8 cellular contexts compared by ENCODE assay signal in genomic region chr22:25110846-25111578, GRCh38.
DNase-seq lines count a peak whose midpoint lies in the region; ATAC-seq and TF ChIP-seq lines count a peak whose summit lies in the region.

No MANE protein-coding gene starts in this region.

- H3K27me3 ChIP-seq in ascending aorta (no peaks in the 10 kb centered on the region), hepatocyte (no peaks in the 10 kb centered on the region), uterus (no peaks in the 10 kb centered on the region)

- H3K4me3 ChIP-seq in ascending aorta (peak overlapping the region; percentile 58 to 64), hepatocyte (peak overlapping the region; percentile 40), uterus (peak overlapping the region; percentile 39 to 45)

- no peaks in the 10 kb centered on the region for H3K36me3 Mint-ChIP-seq in T-helper 17 cell (ENCODE audit: low read depth)

- no peak for TF ChIP-seq POLR2A in uterus (IDR thresholded peaks at IDR 0.05)

- H3K4me2 ChIP-seq in hepatocyte = peak overlapping the region; percentile 92

- peak overlapping the region; percentile 55 for H2AFZ ChIP-seq in hepatocyte

- no peaks in the 10 kb centered on the region for H3K9me3 ChIP-seq in T-helper 17 cell (ENCODE audit: control insufficient read depth, low read length, poor library complexity, severe bottlenecking)
- H3K9me3 ChIP-seq in ascending aorta = no peaks in the 10 kb centered on the region
- H3K9me3 ChIP-seq in hepatocyte (ENCODE audit: low read depth) = no peaks in the 10 kb centered on the region
- peaks cover 0 to 5% of the 10 kb centered on the region in 2 donors for H3K9me3 ChIP-seq in uterus

- H4K20me1 ChIP-seq in hepatocyte (ENCODE audit: insufficient read depth, poor library complexity, severe bottlenecking) = no peaks in the 10 kb centered on the region

- H3K4me1 Mint-ChIP-seq in T-helper 17 cell = peaks cover 9% of the 10 kb centered on the region

- intact Hi-C loops in ascending aorta (cut with DNase I) (loop anchor here (1.0 to 5.0 kb wide), 4 partner anchors 25 to 61 kb away; no protein-coding TSS in a partner anchor), uterus (cut with DNase I; ENCODE audit: low total_unique reads) (no loop called here)

- H3K27me3 Mint-ChIP-seq in T-helper 17 cell = peaks cover 4% of the 10 kb centered on the region

- H3K79me2 ChIP-seq in hepatocyte = peaks cover 39% of the 10 kb centered on the region

- H3K9me2 ChIP-seq in hepatocyte (replicated peaks; ENCODE audit: insufficient read depth) = no peaks in the 10 kb centered on the region

- peaks cover 13 to 49% of the 10 kb centered on the region in 2 donors for H3K4me1 ChIP-seq in ascending aorta
- H3K4me1 ChIP-seq in hepatocyte (ENCODE audit: insufficient read depth) = peaks cover 49% of the 10 kb centered on the region
- H3K4me1 ChIP-seq in uterus = peaks cover 0 to 8% of the 10 kb centered on the region in 2 donors

- peak overlapping the region; percentile 90 for H3K4me3 Mint-ChIP-seq in T-helper 17 cell

- H3K36me3 ChIP-seq in ascending aorta (peaks cover 0 to 23% of the 10 kb centered on the region in 2 donors), hepatocyte (replicated peaks; ENCODE audit: insufficient read depth, low read depth) (no peaks in the 10 kb centered on the region), uterus (no peaks in the 10 kb centered on the region)

- peak; percentile 82 for DNase-seq in NCI-H1092 treated with DMSO at 0.1 percent for 48 hours (lab: John Stamatoyannopoulos, UW)
- DNase-seq in T-helper 17 cell = peak in 2 of 3 donors; percentile 10
- DNase-seq in ascending aorta (ENCODE audit: low spot score in 2 of 2) = peak; percentile 51 to 83
- DNase-seq in hepatocyte (ENCODE audit: low spot score) = peak; percentile 94
- peak; percentile 60 for DNase-seq in putamen (ENCODE audit: low spot score)
- peak; percentile 27 to 28 for DNase-seq in uterus
- DNase-seq in middle frontal gyrus (ENCODE audit: extremely low spot score, low spot score) = no peak

- H3K27ac ChIP-seq in ascending aorta = peak overlapping the region; percentile 90 to 93
- peak overlapping the region; percentile 91 for H3K27ac ChIP-seq in hepatocyte
- H3K27ac ChIP-seq in uterus = peak overlapping the region; percentile 9 to 11

- under 1% methylated on average over 36 of the region's 36 CpGs for WGBS in hepatocyte (ENCODE audit: low lambda C conversion rate, missing lambda C conversion rate)

- H3K27ac Mint-ChIP-seq in T-helper 17 cell = peak overlapping the region; percentile 90

- peak; percentile 65 for TF ChIP-seq CTCF in GM12873 (IDR thresholded peaks at IDR 0.05; ENCODE audit: insufficient read depth, low read depth, low read length, missing control alignments)
- TF ChIP-seq CTCF in ascending aorta (IDR thresholded peaks at IDR 0.05) = peak; percentile 44 to 64 (median 45)
- TF ChIP-seq CTCF in hepatocyte (IDR thresholded peaks at IDR 0.05; ENCODE audit: poor library complexity) = peak; percentile 65
- TF ChIP-seq CTCF in uterus (IDR thresholded peaks at IDR 0.05) = peak; percentile 26 to 40 (median 36)

- peak; percentile 84 for ATAC-seq in T-helper 17 cell

Comparison
In these comparisons a context has a peak if more than half of its experiments do, and no peak if none do; other contexts are left out.
1. H3K27ac ChIP-seq: peak in every context shown above with its lines; median percentile 92 in ascending aorta; 91 in hepatocyte; 10 in uterus.